21 cellular contexts compared by ENCODE assay signal in the genomic region with DNA sequence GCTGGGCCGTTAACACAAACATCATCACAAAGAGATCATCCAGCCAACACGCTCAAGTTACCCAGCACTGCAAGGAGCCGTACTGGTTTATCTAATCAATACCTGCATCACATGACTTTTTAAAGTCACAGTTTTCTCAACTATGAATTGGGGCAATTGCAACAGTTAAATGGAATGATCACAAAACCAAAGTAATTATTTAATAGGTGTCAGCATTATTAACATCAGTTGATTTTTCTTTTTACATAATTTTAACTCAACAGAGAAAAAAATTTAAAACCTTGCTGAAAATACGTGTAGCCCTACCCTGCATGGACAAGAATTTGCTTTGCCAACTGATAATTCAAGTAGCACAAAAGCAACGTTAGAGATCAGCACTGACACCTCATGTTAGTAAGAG.
"Had no signal": no experiment of that assay in that cellular context is flagged by ENCODE, and none has a peak within 500 bp of the region (broad histone marks: within the 10 kb centered on the region; RNA-seq: fewer than 3 reads in every experiment).

No MANE protein-coding gene starts in this region.

- H3K9me3 Mint-ChIP-seq: stimulated activated naive CD8-positive, alpha-beta T cell treated with anti-CD3 and anti-CD28 coated beads, Interleukin-15, Interleukin-2, amounts not matched to agents 100 ng/mL and 50 ng/mL, for 24 hours had no signal

- H3K9me3 ChIP-seq: heart left ventricle, neutrophil, ovary, testis, tibial nerve, upper lobe of right lung, vagina had no signal

- DNase-seq: effector CD8-positive, alpha-beta T cell; heart left ventricle; hippocampal formation; mammary epithelial cell; naive thymus-derived CD4-positive, alpha-beta T cell; ovary; right cardiac atrium; stimulated activated CD4-positive, alpha-beta T cell treated with anti-CD3 and anti-CD28 coated beads, Interleukin-2, amount 100 ng/mL, for 48 hours; stimulated activated CD8-positive, alpha-beta memory T cell treated with anti-CD3 and anti-CD28 coated beads, Interleukin-4, amount 100 ng/mL, for 48 hours; testis; upper lobe of right lung had no signal

- H3K27ac Mint-ChIP-seq: naive thymus-derived CD4-positive, alpha-beta T cell; stimulated activated memory B cell treated with anti-CD40 and anti-IgM and Interleukin-4, amounts not matched to agents 10 μg/mL and 1 μg/mL and 100 μg/mL, for 72 hours; stimulated activated naive CD8-positive, alpha-beta T cell treated with anti-CD3 and anti-CD28 coated beads, Interleukin-15, Interleukin-2, amounts not matched to agents 100 ng/mL and 50 ng/mL, for 24 hours had no signal

- H3K4me3 ChIP-seq: coronary artery, heart left ventricle, ovary, smooth muscle cell, testis, tibial nerve, upper lobe of right lung, vagina had no signal

- H3K27ac ChIP-seq: coronary artery, heart left ventricle, neutrophil, ovary, testis, tibial nerve, upper lobe of right lung, vagina had no signal

- H3K4me3 Mint-ChIP-seq: naive thymus-derived CD4-positive, alpha-beta T cell; stimulated activated memory B cell treated with anti-CD40 and anti-IgM and Interleukin-4, amounts not matched to agents 10 μg/mL and 1 μg/mL and 100 μg/mL, for 72 hours; stimulated activated naive CD8-positive, alpha-beta T cell treated with anti-CD3 and anti-CD28 coated beads, Interleukin-15, Interleukin-2, amounts not matched to agents 100 ng/mL and 50 ng/mL, for 24 hours had no signal

- H3K4me2 ChIP-seq: smooth muscle cell had no signal

- ATAC-seq: heart left ventricle; left lobe of liver; naive thymus-derived CD4-positive, alpha-beta T cell; right cardiac atrium; stimulated activated memory B cell treated with anti-CD40 and anti-IgM and Interleukin-4, amounts not matched to agents 10 μg/mL and 1 μg/mL and 100 μg/mL, for 72 hours; upper lobe of right lung had no signal

- FAIRE-seq: frontal cortex, islet of Langerhans had no signal

- H3K36me3 ChIP-seq: heart left ventricle, neutrophil, ovary, tibial nerve, upper lobe of right lung, vagina had no signal

- H3K27me3 ChIP-seq: ovary, testis, vagina had no signal

- H3K36me3 Mint-ChIP-seq: naive thymus-derived CD4-positive, alpha-beta T cell; stimulated activated memory B cell treated with anti-CD40 and anti-IgM and Interleukin-4, amounts not matched to agents 10 μg/mL and 1 μg/mL and 100 μg/mL, for 72 hours had no signal
